In the genomic region with DNA sequence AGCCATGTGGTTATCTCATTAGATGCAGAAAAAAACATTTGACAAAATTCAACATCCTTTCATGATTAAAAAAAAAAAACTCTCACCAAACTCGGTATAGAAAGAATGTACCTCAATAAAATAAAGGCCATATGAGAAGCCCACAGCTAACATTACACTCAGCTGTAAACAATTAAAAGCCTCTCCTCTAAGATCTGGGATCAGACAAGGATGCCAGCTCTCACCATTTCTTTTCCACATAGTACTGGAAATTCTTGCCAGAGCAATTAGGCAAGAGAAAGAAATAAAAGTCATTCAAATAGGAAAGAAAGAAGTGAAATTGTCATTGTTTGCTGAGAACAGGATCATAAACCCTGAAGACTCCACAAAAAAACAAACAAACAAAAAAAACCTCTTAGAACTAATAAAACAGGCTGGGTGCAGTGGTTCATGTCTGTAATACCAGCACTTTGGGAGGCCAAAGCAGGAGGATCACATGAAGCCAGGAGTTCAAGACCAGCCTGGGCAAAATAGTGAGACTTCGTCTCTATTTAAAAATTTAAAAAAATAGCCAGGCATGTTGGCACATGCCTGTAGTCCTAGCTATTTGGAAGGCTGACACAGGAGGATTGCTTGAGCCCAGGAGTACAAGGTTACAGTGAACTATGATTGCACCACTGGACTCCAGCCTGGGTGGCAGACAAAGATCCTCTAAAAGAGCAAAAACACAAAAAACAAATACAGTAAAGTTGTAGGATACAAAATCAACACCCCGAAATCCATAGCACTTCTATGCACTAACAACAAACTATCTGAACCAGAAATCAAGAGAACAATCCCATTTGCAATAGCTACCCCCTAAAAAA, we compare ENCODE assay signal across 1 cellular context.
TF ChIP-seq lines count a peak whose summit lies in the region.

No MANE protein-coding gene starts in this region.

TF ChIP-seq in HepG2, 621 proteins besides CTCF, POLR2A, EP300 and RAD21 (continued from another document and continues in another):
- TF ChIP-seq, protein P1, sequence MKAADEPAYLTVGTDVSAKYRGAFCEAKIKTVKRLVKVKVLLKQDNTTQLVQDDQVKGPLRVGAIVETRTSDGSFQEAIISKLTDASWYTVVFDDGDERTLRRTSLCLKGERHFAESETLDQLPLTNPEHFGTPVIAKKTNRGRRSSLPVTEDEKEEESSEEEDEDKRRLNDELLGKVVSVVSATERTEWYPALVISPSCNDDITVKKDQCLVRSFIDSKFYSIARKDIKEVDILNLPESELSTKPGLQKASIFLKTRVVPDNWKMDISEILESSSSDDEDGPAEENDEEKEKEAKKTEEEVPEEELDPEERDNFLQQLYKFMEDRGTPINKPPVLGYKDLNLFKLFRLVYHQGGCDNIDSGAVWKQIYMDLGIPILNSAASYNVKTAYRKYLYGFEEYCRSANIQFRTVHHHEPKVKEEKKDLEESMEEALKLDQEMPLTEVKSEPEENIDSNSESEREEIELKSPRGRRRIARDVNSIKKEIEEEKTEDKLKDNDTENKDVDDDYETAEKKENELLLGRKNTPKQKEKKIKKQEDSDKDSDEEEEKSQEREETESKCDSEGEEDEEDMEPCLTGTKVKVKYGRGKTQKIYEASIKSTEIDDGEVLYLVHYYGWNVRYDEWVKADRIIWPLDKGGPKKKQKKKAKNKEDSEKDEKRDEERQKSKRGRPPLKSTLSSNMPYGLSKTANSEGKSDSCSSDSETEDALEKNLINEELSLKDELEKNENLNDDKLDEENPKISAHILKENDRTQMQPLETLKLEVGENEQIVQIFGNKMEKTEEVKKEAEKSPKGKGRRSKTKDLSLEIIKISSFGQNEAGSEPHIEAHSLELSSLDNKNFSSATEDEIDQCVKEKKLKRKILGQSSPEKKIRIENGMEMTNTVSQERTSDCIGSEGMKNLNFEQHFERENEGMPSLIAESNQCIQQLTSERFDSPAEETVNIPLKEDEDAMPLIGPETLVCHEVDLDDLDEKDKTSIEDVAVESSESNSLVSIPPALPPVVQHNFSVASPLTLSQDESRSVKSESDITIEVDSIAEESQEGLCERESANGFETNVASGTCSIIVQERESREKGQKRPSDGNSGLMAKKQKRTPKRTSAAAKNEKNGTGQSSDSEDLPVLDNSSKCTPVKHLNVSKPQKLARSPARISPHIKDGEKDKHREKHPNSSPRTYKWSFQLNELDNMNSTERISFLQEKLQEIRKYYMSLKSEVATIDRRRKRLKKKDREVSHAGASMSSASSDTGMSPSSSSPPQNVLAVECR (CRISPR knock-in tag; IDR thresholded peaks at IDR 0.05; ENCODE audit: borderline replicate concordance) = no peak; the same call in 1 of the 2 replicates
- TF ChIP-seq, protein P2, sequence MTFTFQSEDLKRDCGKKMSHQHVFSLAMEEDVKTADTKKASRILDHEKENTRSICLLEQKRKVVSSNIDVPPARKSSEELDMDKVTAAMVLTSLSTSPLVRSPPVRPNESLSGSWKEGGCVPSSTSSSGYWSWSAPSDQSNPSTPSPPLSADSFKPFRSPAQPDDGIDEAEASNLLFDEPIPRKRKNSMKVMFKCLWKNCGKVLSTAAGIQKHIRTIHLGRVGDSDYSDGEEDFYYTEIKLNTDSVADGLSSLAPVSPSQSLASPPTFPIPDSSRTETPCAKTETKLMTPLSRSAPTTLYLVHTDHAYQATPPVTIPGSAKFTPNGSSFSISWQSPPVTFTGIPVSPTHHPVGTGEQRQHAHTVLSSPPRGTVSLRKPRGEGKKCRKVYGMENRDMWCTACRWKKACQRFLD (CRISPR knock-in tag; IDR thresholded peaks at IDR 0.05; ENCODE audit: borderline replicate concordance) = peak; percentile 28; the same call in 1 of the 2 replicates
- TF ChIP-seq AHR (CRISPR knock-in tag; IDR thresholded peaks at IDR 0.05) (no peak), ZNF878 (CRISPR knock-in tag; IDR thresholded peaks at IDR 0.05) (0 out of 2 replicates have a peak, but pooled peaks have one; percentile 46), HMG20B (CRISPR knock-in tag; conservative IDR thresholded peaks at IDR 0.05) (peak; percentile 57; the same call in 1 of the 2 replicates), ATF7-NPFF (CRISPR knock-in tag; IDR thresholded peaks at IDR 0.05; ENCODE audit: low read depth) (no peak), KDM1A (CRISPR knock-in tag; IDR thresholded peaks at IDR 0.05) (0 out of 2 replicates have a peak, but pooled peaks have one; percentile 14), ZNF296 (CRISPR knock-in tag; conservative IDR thresholded peaks at IDR 0.05) (no peak), THAP11 (CRISPR knock-in tag; IDR thresholded peaks at IDR 0.05) (peak; percentile 76), NR0B2 (CRISPR knock-in tag; IDR thresholded peaks at IDR 0.05) (no peak), HDAC2 (CRISPR knock-in tag; IDR thresholded peaks at IDR 0.05) (peak; percentile 73), ZNF12 (CRISPR knock-in tag; IDR thresholded peaks at IDR 0.05) (peak; percentile 71), RXRA (CRISPR knock-in tag; IDR thresholded peaks at IDR 0.05) (no peak), TP53 (CRISPR knock-in tag; conservative IDR thresholded peaks at IDR 0.05) (peak; percentile 99), ZSCAN29 (CRISPR knock-in tag; conservative IDR thresholded peaks at IDR 0.05) (peak; percentile 71; the same call in 1 of the 2 replicates), FOXP1 (IDR thresholded peaks at IDR 0.05) (no peak), FOXP1 (CRISPR knock-in tag; IDR thresholded peaks at IDR 0.05) (peak; percentile 61), ZC3H13 (CRISPR knock-in tag; IDR thresholded peaks at IDR 0.05) (no peak), ZKSCAN5 (CRISPR knock-in tag; IDR thresholded peaks at IDR 0.05) (no peak), ZNF121 (CRISPR knock-in tag; IDR thresholded peaks at IDR 0.05) (no peak), ZBTB38 (CRISPR knock-in tag; IDR thresholded peaks at IDR 0.05) (no peak), ZNF788 (CRISPR knock-in tag; IDR thresholded peaks at IDR 0.05; ENCODE audit: borderline replicate concordance) (no peak), GABPA (IDR thresholded peaks at IDR 0.05; ENCODE audit: low read depth, low read length) (no peak), GABPA (CRISPR knock-in tag; IDR thresholded peaks at IDR 0.05; ENCODE audit: low read depth) (no peak), PHF21A (CRISPR knock-in tag; IDR thresholded peaks at IDR 0.05) (peak; percentile 42; the same call in 1 of the 2 replicates), SNAPC2 (CRISPR knock-in tag; IDR thresholded peaks at IDR 0.05) (no peak), ZNF761 (CRISPR knock-in tag; conservative IDR thresholded peaks at IDR 0.05) (0 out of 2 replicates have a peak, but pooled peaks have one; percentile 22), CEBPG (CRISPR knock-in tag; IDR thresholded peaks at IDR 0.05) (peak; percentile 89), ZNF768 (CRISPR knock-in tag; IDR thresholded peaks at IDR 0.05) (no peak), MZF1 (CRISPR knock-in tag; IDR thresholded peaks at IDR 0.05; ENCODE audit: borderline replicate concordance) (no peak), RFXAP (CRISPR knock-in tag; IDR thresholded peaks at IDR 0.05; ENCODE audit: borderline replicate concordance) (0 out of 2 replicates have a peak, but pooled peaks have one; percentile 29), MED1 (CRISPR knock-in tag; IDR thresholded peaks at IDR 0.05) (peak; percentile 80), FOXA3 (CRISPR knock-in tag; IDR thresholded peaks at IDR 0.05) (peak; percentile 75), MTA1 (CRISPR knock-in tag; IDR thresholded peaks at IDR 0.05; ENCODE audit: borderline replicate concordance) (no peak)
- TF ChIP-seq, protein P3, sequence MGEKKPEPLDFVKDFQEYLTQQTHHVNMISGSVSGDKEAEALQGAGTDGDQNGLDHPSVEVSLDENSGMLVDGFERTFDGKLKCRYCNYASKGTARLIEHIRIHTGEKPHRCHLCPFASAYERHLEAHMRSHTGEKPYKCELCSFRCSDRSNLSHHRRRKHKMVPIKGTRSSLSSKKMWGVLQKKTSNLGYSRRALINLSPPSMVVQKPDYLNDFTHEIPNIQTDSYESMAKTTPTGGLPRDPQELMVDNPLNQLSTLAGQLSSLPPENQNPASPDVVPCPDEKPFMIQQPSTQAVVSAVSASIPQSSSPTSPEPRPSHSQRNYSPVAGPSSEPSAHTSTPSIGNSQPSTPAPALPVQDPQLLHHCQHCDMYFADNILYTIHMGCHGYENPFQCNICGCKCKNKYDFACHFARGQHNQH (CRISPR knock-in tag; IDR thresholded peaks at IDR 0.05) = 0 out of 2 replicates have a peak, but pooled peaks have one; percentile 83
- TF ChIP-seq, protein P4, sequence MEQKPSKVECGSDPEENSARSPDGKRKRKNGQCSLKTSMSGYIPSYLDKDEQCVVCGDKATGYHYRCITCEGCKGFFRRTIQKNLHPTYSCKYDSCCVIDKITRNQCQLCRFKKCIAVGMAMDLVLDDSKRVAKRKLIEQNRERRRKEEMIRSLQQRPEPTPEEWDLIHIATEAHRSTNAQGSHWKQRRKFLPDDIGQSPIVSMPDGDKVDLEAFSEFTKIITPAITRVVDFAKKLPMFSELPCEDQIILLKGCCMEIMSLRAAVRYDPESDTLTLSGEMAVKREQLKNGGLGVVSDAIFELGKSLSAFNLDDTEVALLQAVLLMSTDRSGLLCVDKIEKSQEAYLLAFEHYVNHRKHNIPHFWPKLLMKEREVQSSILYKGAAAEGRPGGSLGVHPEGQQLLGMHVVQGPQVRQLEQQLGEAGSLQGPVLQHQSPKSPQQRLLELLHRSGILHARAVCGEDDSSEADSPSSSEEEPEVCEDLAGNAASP (CRISPR knock-in tag; IDR thresholded peaks at IDR 0.05; ENCODE audit: borderline replicate concordance) = peak; percentile 54; the same call in 1 of the 2 replicates
- TF ChIP-seq, protein P5, sequence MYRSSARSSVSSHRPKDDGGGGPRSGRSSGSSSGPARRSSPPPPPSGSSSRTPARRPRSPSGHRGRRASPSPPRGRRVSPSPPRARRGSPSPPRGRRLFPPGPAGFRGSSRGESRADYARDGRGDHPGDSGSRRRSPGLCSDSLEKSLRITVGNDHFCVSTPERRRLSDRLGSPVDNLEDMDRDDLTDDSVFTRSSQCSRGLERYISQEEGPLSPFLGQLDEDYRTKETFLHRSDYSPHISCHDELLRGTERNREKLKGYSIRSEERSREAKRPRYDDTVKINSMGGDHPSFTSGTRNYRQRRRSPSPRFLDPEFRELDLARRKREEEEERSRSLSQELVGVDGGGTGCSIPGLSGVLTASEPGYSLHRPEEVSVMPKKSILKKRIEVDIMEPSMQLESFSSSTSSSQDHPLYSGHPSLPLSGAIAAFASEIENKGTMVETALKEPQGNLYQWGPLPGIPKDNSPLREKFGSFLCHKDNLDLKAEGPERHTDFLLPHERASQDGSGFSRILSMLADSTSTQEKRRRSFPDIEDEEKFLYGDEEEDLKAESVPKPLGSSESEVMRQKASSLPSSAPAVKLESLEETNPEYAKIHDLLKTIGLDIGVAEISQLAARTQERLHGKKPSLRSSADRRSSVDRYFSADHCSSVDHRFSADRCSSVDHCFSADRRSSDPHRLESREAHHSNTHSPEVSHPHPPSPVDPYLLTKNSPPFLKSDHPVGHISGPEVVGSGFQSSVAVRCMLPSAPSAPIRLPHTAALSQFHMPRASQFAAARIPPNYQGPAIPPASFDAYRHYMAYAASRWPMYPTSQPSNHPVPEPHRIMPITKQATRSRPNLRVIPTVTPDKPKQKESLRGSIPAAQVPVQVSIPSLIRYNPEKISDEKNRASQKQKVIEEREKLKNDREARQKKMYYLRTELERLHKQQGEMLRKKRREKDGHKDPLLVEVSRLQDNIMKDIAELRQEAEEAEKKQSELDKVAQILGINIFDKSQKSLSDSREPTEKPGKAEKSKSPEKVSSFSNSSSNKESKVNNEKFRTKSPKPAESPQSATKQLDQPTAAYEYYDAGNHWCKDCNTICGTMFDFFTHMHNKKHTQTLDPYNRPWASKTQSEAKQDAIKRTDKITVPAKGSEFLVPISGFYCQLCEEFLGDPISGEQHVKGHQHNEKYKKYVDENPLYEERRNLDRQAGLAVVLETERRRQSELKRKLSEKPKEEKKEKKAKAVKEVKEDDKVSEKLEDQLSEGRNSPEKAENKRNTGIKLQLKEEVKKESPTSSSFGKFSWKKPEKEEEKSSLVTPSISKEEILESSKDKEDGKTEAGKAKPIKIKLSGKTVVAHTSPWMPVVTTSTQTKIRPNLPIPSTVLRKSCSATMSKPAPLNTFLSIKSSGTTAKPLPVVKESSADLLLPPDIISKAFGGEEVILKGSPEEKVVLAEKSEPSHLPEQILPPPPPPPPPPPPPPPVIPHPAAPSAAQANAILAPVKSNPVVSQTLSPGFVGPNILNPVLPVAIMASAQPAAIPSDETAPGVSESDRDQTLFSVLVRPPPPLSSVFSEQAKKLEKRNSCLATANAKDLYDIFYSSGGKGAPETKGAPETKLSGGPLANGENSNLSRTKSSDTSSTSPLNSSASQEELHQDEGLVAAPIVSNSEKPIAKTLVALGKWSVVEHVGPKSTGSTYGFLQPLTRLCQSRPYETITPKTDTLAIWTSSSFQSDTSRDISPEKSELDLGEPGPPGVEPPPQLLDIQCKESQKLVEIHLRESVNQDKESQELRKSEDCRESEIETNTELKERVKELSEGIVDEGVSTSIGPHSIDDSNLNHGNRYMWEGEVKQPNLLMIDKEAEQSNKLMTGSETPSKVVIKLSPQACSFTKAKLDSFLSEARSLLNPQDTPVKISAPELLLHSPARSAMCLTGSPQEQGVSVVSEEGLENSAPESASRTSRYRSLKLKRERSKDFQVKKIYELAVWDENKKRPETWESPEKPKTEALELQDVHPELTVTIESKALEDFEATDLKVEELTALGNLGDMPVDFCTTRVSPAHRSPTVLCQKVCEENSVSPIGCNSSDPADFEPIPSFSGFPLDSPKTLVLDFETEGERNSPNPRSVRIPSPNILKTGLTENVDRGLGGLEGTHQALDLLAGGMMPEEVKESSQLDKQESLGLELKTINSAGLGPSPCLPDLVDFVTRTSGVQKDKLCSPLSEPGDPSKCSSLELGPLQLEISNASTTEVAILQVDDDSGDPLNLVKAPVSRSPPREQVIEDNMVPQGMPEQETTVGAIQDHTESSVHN (CRISPR knock-in tag; IDR thresholded peaks at IDR 0.05) = no peak
- TF ChIP-seq, protein P6, sequence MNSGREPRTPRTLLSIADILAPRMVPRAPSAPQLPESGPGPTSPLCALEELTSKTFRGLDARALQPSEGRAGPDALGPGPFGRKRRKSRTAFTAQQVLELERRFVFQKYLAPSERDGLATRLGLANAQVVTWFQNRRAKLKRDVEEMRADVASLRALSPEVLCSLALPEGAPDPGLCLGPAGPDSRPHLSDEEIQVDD (CRISPR knock-in tag; IDR thresholded peaks at IDR 0.05; ENCODE audit: borderline replicate concordance) = no peak
